Comparison of ENCODE assay signal across 7 cellular contexts in genomic region chr2:177724398-177725287, GRCh38.
DNase-seq lines count a peak whose midpoint lies in the region; ATAC-seq and TF ChIP-seq lines count a peak whose summit lies in the region.

No MANE protein-coding gene starts in this region.

- DNase-seq in GM10266 (ENCODE audit: extremely low spot score): peak; percentile 54
- DNase-seq in NCI-H82 (lab: John Stamatoyannopoulos, UW): peak; percentile 84
- peak; percentile 11 for DNase-seq in activated T-cell treated with anti-CD3 and anti-CD28 coated beads for 24 hours (ENCODE audit: low read depth)
- DNase-seq in fibroblast of the conjunctiva (ENCODE audit: low read depth): peak; percentile 24
- peak; percentile 10 for DNase-seq in non-pigmented ciliary epithelial cell (ENCODE audit: low read depth)
- peak in 1 of 2 donors; percentile 55 for DNase-seq in aorta

- H3K4me3 ChIP-seq in aorta (ENCODE audit: low read length in 2 of 2): no peak overlapping the region

- H3K27ac ChIP-seq in aorta (ENCODE audit: low read depth in 1 of 2, low read length in 2 of 2): no peak overlapping the region

- H3K4me1 ChIP-seq in aorta (ENCODE audit: control insufficient read depth in 1 of 2, insufficient read depth in 2 of 2, low read length in 2 of 2): no peaks in the 10 kb centered on the region

- H3K36me3 ChIP-seq in aorta (ENCODE audit: control insufficient read depth in 1 of 2, insufficient read depth in 2 of 2, low read length in 1 of 2): no peaks in the 10 kb centered on the region

- ATAC-seq in HG03280 (IDR thresholded peaks at IDR 0.05; ENCODE audit: unreplicated experiment): peak; percentile 69
- ATAC-seq in aorta (ENCODE audit: low FRiP score): peak; percentile 67

- peak; percentile 91 for TF ChIP-seq CTCF in GM10266 (IDR thresholded peaks at IDR 0.05; ENCODE audit: control insufficient read depth, insufficient read depth, low read depth, missing control alignments)

- 29 to 34% methylated on average over 10 of the region's 10 CpGs for whole genome bisulfite sequencing in aorta, 2 donors

- intact Hi-C loops in aorta (cut with DNase I): loop anchor here (5.0 to 10.0 kb wide), 2 partner anchors 390 to 392 kb away; no protein-coding TSS in a partner anchor

- H3K9me3 ChIP-seq in aorta (ENCODE audit: control insufficient read depth, low read length): no peaks in the 10 kb centered on the region

- peaks cover 2 to 5% of the 10 kb centered on the region in 2 donors for H3K27me3 ChIP-seq in aorta (ENCODE audit: control insufficient read depth in 1 of 2, insufficient read depth in 2 of 2, low read length in 1 of 2)
